1 cellular context compared by ENCODE assay signal in genomic region chr1:151989131-151989868, GRCh38.
TF ChIP-seq lines count a peak whose summit lies in the region.

No MANE protein-coding gene starts in this region.

TF ChIP-seq in SK-N-SH, 30 proteins besides CTCF, POLR2A, EP300 and RAD21 (continued from another document):
- no peak for TF ChIP-seq ZBTB33 (IDR thresholded peaks at IDR 0.05; ENCODE audit: borderline replicate concordance, low read depth)
